In the genomic region with DNA sequence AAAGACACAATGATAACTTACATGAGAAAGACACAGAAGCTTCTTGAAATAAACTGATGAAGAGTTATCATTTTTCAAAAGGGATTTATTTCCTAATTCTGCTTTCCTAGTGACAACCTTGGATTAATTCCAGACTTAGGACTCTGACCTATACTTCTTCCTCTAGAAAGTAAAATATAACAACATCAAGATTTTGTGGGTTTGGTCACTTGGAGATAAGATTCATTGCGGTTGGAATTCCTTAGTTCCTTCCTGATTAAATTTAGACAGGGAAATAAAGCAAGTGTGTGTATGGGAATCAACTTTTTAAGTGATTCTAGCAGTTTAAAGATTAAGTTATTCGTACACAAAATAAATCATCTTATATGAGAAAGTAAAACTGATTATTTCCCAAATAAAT, we compare ENCODE assay signal across 22 cellular contexts.
A peak's percentile ranks its signal among the peaks of the same experiment; 100 is the strongest.
DNase-seq lines count a peak whose midpoint lies in the region; ATAC-seq, FAIRE-seq and TF ChIP-seq lines count a peak whose summit lies in the region.
"Had no signal": no experiment of that assay in that cellular context is flagged by ENCODE, and none has a peak within 500 bp of the region (broad histone marks: within the 10 kb centered on the region; RNA-seq: fewer than 3 reads in every experiment).

No MANE protein-coding gene starts in this region.

- H3K4me2 ChIP-seq in GM12878 (ENCODE audit: control insufficient read depth, insufficient read depth): no peak overlapping the region
- H3K4me2 ChIP-seq: GM23338 had no signal

- DNase-seq in A172 (ENCODE audit: low spot score): peak; percentile 61
- peak; percentile 69 for DNase-seq in NCI-H226
- DNase-seq in GM12878 (ENCODE audit: low read depth, low spot score): no peak
- peak; percentile 5 for DNase-seq in fibroblast of villous mesenchyme (ENCODE audit: low read depth)
- DNase-seq in lower leg skin (ENCODE audit: low spot score in 2 of 2): no peak
- DNase-seq in activated naive CD4-positive, alpha-beta T cell treated with anti-CD3 and anti-CD28 coated beads for 36 hours: no peak
- no peak for DNase-seq in NCI-H69 (lab: John Stamatoyannopoulos, UW)
- DNase-seq: 8988T; BE2C; Caco-2; CD4-positive, CD25-positive, alpha-beta regulatory T cell; EL; HCEC 1CT; NCI-H1105; NCI-H2081; NCI-H510A; NCI-H82 had no signal

- TF ChIP-seq RAD21 in GM12878 (IDR thresholded peaks at IDR 0.05; ENCODE audit: insufficient read depth, low read depth, low read length): no peak

- no peak for TF ChIP-seq EP300 in GM12878 (IDR thresholded peaks at IDR 0.05; ENCODE audit: borderline replicate concordance in 1 of 2, control insufficient read depth in 1 of 2, low read depth in 2 of 2, low read length in 2 of 2)

- H3K4me1 ChIP-seq in GM12878 (ENCODE audit: control insufficient read depth, insufficient read depth, low read length): peaks cover 28% of the 10 kb centered on the region
- H3K4me1 ChIP-seq: BE2C, Caco-2 had no signal

- TF ChIP-seq CTCF in GM12878 (IDR thresholded peaks at IDR 0.05 in 2 of 3, conservative IDR thresholded peaks at IDR 0.05 in 1 of 3; ENCODE audit: control insufficient read depth in 2 of 3, extremely low read depth in 1 of 3, insufficient read depth in 1 of 3, low read depth in 3 of 3, low read length in 3 of 3): no peak
- TF ChIP-seq CTCF in fibroblast of villous mesenchyme (IDR thresholded peaks at IDR 0.05; ENCODE audit: insufficient read depth, low read depth, low read length): no peak
- TF ChIP-seq CTCF in lower leg skin (IDR thresholded peaks at IDR 0.05): no peak

- H3K79me2 ChIP-seq in GM12878 (ENCODE audit: control insufficient read depth, insufficient read depth, low read length): no peaks in the 10 kb centered on the region

- TF ChIP-seq POLR2A in GM12878 (IDR thresholded peaks at IDR 0.05; ENCODE audit: low read depth, low read length): no peak
- no peak for TF ChIP-seq POLR2A in lower leg skin (IDR thresholded peaks at IDR 0.05)

- RAD21 ChIA-PET in GM12878 (lab: Charles Lee; ENCODE audit: unreplicated experiment): interaction anchor here (2.0 to 8.8 kb wide), 3 partner anchors 10 to 21 kb away, joined by 7 to 66 read pairs (median 8); no protein-coding TSS in a partner anchor

- no peaks in the 10 kb centered on the region for H3K36me3 Mint-ChIP-seq in activated naive CD4-positive, alpha-beta T cell treated with anti-CD3 and anti-CD28 coated beads for 36 hours (ENCODE audit: low read depth)
- H3K36me3 Mint-ChIP-seq: CD4-positive, CD25-positive, alpha-beta regulatory T cell had no signal

- CTCF ChIA-PET in GM12878 (lab: Yijun Ruan, JAX): interaction anchor here (1.8 to 10.7 kb wide), 4 partner anchors 9 to 66 kb away, joined by 4 to 100 read pairs (median 10); no protein-coding TSS in a partner anchor
- CTCF ChIA-PET in activated naive CD4-positive, alpha-beta T cell treated with anti-CD3 and anti-CD28 coated beads for 36 hours (lab: Charles Lee): no interaction called here

- POLR2A ChIA-PET in GM12878 (lab: Charles Lee): interaction anchor here (0.8 kb wide), 1 partner anchor 16 kb away, joined by 3 read pairs; no protein-coding TSS in a partner anchor

- H3K4me1 Mint-ChIP-seq in activated naive CD4-positive, alpha-beta T cell treated with anti-CD3 and anti-CD28 coated beads for 36 hours (ENCODE audit: low read depth): no peaks in the 10 kb centered on the region
- H3K4me1 Mint-ChIP-seq: GM23338 had no signal

- 68% methylated on average over 2 of the region's 2 CpGs for WGBS in GM12878 (ENCODE audit: insufficient coverage, insufficient replicate concordance, low lambda C conversion rate, missing lambda C conversion rate)
- 79 to 80% methylated on average over 2 of the region's 2 CpGs for WGBS in lower leg skin, 2 donors

- BruUV-seq in GM12878 (replicated peaks; lab: Mats Ljungman, UMichigan): no TSS peak

- in situ Hi-C loops in GM12878 (cut with MboI): no loop called here

- no peak overlapping the region for H3K27ac Mint-ChIP-seq in activated naive CD4-positive, alpha-beta T cell treated with anti-CD3 and anti-CD28 coated beads for 36 hours
- H3K27ac Mint-ChIP-seq: CD4-positive, CD25-positive, alpha-beta regulatory T cell; GM23338 had no signal

- SMC1A ChIA-PET in GM12878 (lab: Charles Lee; ENCODE audit: uncharacterized antibody, unreplicated experiment): interaction anchor here (0.8 to 10.2 kb wide), 11 partner anchors 8 to 1274 kb away, joined by 3 to 99 read pairs (median 6); a partner anchor contains a TSS

- peaks cover 1% of the 10 kb centered on the region for H3K27me3 Mint-ChIP-seq in activated naive CD4-positive, alpha-beta T cell treated with anti-CD3 and anti-CD28 coated beads for 36 hours (ENCODE audit: low read depth)

- no peak overlapping the region for H3K9ac ChIP-seq in GM12878 (ENCODE audit: control insufficient read depth, insufficient read depth, low read length)

- 0 out of 2 replicates have a peak overlapping the region, but pooled peaks have one; percentile 4 for H3K27ac ChIP-seq in GM12878 (ENCODE audit: control insufficient read depth, insufficient read depth)
- H3K27ac ChIP-seq: RWPE1 had no signal

- no peak overlapping the region for H3K4me3 Mint-ChIP-seq in activated naive CD4-positive, alpha-beta T cell treated with anti-CD3 and anti-CD28 coated beads for 36 hours
- H3K4me3 Mint-ChIP-seq: CD4-positive, CD25-positive, alpha-beta regulatory T cell; GM23338 had no signal

- H2AFZ ChIP-seq in GM12878 (ENCODE audit: control insufficient read depth, low read depth, low read length): no peak overlapping the region
- H2AFZ ChIP-seq: GM23338 had no signal

- FAIRE-seq in GM12878 (lab: Jason Lieb, UNC): no peak
- FAIRE-seq: GM12891, K562 had no signal

- no peaks in the 10 kb centered on the region for H3K27me3 ChIP-seq in GM12878 (replicated peaks in 1 of 2; ENCODE audit: control insufficient read depth in 2 of 2, insufficient read depth in 2 of 2, low read length in 1 of 2)
- H3K27me3 ChIP-seq: BE2C had no signal

- H4K20me1 ChIP-seq in GM12878 (ENCODE audit: control insufficient read depth, insufficient read depth): no peaks in the 10 kb centered on the region

- H3K4me3 ChIP-seq in GM12878: no peak overlapping the region
- H3K4me3 ChIP-seq in fibroblast of villous mesenchyme (ENCODE audit: low read depth, low read length): no peak overlapping the region
- H3K4me3 ChIP-seq in lower leg skin (ENCODE audit: low read depth, poor library complexity, severe bottlenecking): no peak overlapping the region
- H3K4me3 ChIP-seq: GM23338, K562 had no signal

- H3K9me3 ChIP-seq in GM12878 (replicated peaks; ENCODE audit: control insufficient read depth, insufficient read depth, low read length): peaks cover 3% of the 10 kb centered on the region; the same call in 2 of the 3 replicates
- H3K9me3 ChIP-seq: BE2C, Caco-2 had no signal

- no peaks in the 10 kb centered on the region for H3K9me3 Mint-ChIP-seq in activated naive CD4-positive, alpha-beta T cell treated with anti-CD3 and anti-CD28 coated beads for 36 hours
- H3K9me3 Mint-ChIP-seq: CD4-positive, CD25-positive, alpha-beta regulatory T cell; GM23338 had no signal

- no peak for ATAC-seq in GM12878
- no peak for ATAC-seq in HG02798 (IDR thresholded peaks at IDR 0.05; ENCODE audit: poor library complexity, unreplicated experiment)
- ATAC-seq: K562 had no signal

- intact Hi-C loops in GM12878 (cut with micrococcal nuclease; ENCODE audit: unreplicated experiment): no loop called here
- intact Hi-C loops in lower leg skin (cut with DNase I; ENCODE audit: low total_unique reads): no loop called here
- intact Hi-C loops in activated naive CD4-positive, alpha-beta T cell treated with anti-CD3 and anti-CD28 coated beads for 36 hours (cut with micrococcal nuclease): no loop called here

- no peaks in the 10 kb centered on the region for H3K36me3 ChIP-seq in GM12878 (ENCODE audit: control insufficient read depth in 2 of 2, insufficient read depth in 2 of 2, low read length in 1 of 2)
- H3K36me3 ChIP-seq: BE2C had no signal

TF ChIP-seq in GM12878, 131 proteins besides CTCF, POLR2A, EP300 and RAD21 (continues in another document):
- TF ChIP-seq YY1 (IDR thresholded peaks at IDR 0.05; ENCODE audit: low read depth, low read length) (no peak), DPF2 (IDR thresholded peaks at IDR 0.05) (no peak), SREBF2 (IDR thresholded peaks at IDR 0.05; ENCODE audit: low read length) (no peak), TCF7 (IDR thresholded peaks at IDR 0.05; ENCODE audit: borderline replicate concordance) (no peak), MYC (IDR thresholded peaks at IDR 0.05; ENCODE audit: insufficient read depth, insufficient read length, insufficient replicate concordance, low read length, severe bottlenecking) (no peak), SRF (IDR thresholded peaks at IDR 0.05; ENCODE audit: low read depth in 2 of 2, low read length in 2 of 2) (no peak), BRCA1 (IDR thresholded peaks at IDR 0.05; ENCODE audit: low read depth, low read length) (no peak), CBX3 (IDR thresholded peaks at IDR 0.05; ENCODE audit: borderline replicate concordance, low read depth) (no peak)
- TF ChIP-seq, protein P1, sequence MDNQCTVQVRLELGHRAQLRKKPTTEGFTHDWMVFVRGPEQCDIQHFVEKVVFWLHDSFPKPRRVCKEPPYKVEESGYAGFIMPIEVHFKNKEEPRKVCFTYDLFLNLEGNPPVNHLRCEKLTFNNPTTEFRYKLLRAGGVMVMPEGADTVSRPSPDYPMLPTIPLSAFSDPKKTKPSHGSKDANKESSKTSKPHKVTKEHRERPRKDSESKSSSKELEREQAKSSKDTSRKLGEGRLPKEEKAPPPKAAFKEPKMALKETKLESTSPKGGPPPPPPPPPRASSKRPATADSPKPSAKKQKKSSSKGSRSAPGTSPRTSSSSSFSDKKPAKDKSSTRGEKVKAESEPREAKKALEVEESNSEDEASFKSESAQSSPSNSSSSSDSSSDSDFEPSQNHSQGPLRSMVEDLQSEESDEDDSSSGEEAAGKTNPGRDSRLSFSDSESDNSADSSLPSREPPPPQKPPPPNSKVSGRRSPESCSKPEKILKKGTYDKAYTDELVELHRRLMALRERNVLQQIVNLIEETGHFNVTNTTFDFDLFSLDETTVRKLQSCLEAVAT (IDR thresholded peaks at IDR 0.05): no peak
- TF ChIP-seq, protein P2, sequence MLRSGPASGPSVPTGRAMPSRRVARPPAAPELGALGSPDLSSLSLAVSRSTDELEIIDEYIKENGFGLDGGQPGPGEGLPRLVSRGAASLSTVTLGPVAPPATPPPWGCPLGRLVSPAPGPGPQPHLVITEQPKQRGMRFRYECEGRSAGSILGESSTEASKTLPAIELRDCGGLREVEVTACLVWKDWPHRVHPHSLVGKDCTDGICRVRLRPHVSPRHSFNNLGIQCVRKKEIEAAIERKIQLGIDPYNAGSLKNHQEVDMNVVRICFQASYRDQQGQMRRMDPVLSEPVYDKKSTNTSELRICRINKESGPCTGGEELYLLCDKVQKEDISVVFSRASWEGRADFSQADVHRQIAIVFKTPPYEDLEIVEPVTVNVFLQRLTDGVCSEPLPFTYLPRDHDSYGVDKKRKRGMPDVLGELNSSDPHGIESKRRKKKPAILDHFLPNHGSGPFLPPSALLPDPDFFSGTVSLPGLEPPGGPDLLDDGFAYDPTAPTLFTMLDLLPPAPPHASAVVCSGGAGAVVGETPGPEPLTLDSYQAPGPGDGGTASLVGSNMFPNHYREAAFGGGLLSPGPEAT (IDR thresholded peaks at IDR 0.05; ENCODE audit: low read depth): no peak

Comparison
In these comparisons a context has a peak if more than half of its experiments do, and no peak if none do; other contexts are left out.
1. DNase-seq: peak in A172 (single experiment), NCI-H226 (single experiment) and fibroblast of villous mesenchyme (single experiment); none in GM12878 (single experiment), lower leg skin (0 of 2), activated naive CD4-positive, alpha-beta T cell treated with anti-CD3 and anti-CD28 coated beads for 36 hours (single experiment) and NCI-H69 (single experiment).